ENCODE assay signal across 11 cellular contexts in the genomic region with DNA sequence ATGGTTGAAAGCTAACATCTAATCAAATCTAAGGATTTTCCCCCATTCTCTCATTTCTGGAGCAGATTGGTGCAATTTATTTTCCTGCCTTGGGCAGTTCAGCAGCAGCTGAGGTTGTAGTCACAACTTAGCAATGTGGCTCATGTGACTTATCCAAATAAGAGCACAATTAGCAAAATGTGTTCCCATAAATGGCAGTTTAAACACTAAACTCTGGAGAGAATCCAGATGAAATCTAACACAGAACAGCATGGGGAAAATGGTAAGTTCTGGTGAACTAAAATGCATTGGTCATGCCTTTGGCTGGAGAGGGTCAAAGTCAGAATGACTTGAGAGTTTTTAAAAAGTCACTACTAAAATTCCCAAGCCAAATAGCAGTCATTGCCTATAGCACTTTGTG.
DNase-seq lines count a peak whose midpoint lies in the region; ATAC-seq and TF ChIP-seq lines count a peak whose summit lies in the region.
"Had no signal": no experiment of that assay in that cellular context is flagged by ENCODE, and none has a peak within 500 bp of the region (broad histone marks: within the 10 kb centered on the region; RNA-seq: fewer than 3 reads in every experiment).

No MANE protein-coding gene starts in this region.

- H3K27me3 ChIP-seq in gastroesophageal sphincter (no peaks in the 10 kb centered on the region), stomach smooth muscle (ENCODE audit: control insufficient read depth in 1 of 2, insufficient read depth in 2 of 2, low read length in 2 of 2) (no peaks in the 10 kb centered on the region)

- H3K9ac ChIP-seq in stomach smooth muscle (ENCODE audit: low read length in 2 of 2), result no peak overlapping the region

- H3K4me3 ChIP-seq in gastroesophageal sphincter (no peak overlapping the region), stomach smooth muscle (ENCODE audit: low read length in 2 of 2) (no peak overlapping the region)

- H3K4me3 Mint-ChIP-seq in naive thymus-derived CD8-positive, alpha-beta T cell, result no peak overlapping the region
- H3K4me3 Mint-ChIP-seq: central memory CD8-positive, alpha-beta T cell had no signal

- H3K4me1 ChIP-seq in gastroesophageal sphincter (peaks cover 0 to 8% (median 0%) of the 10 kb centered on the region in 3 donors), stomach smooth muscle (ENCODE audit: control insufficient read depth, insufficient read depth, low read length) (no peaks in the 10 kb centered on the region)

- peaks cover 0 to 3% (median 0%) of the 10 kb centered on the region in 5 donors for H3K27me3 Mint-ChIP-seq in naive thymus-derived CD8-positive, alpha-beta T cell

- peak; percentile 65 for ATAC-seq in gastroesophageal sphincter
- no peak for ATAC-seq in HG03378 (IDR thresholded peaks at IDR 0.05; ENCODE audit: unreplicated experiment)
- no peak for ATAC-seq in naive thymus-derived CD8-positive, alpha-beta T cell

- H3K27ac Mint-ChIP-seq in naive thymus-derived CD8-positive, alpha-beta T cell, result no peak overlapping the region

- TF ChIP-seq EP300 in gastroesophageal sphincter (IDR thresholded peaks at IDR 0.05), result no peak

- peaks cover 0 to 10% (median 0%) of the 10 kb centered on the region in 9 donors for H3K9me3 Mint-ChIP-seq in naive thymus-derived CD8-positive, alpha-beta T cell
- H3K9me3 Mint-ChIP-seq: central memory CD8-positive, alpha-beta T cell had no signal

- TF ChIP-seq CTCF in gastroesophageal sphincter (IDR thresholded peaks at IDR 0.05), result no peak

- H3K36me3 ChIP-seq in gastroesophageal sphincter (no peaks in the 10 kb centered on the region), stomach smooth muscle (ENCODE audit: control insufficient read depth in 2 of 2, insufficient read depth in 2 of 2, low read length in 2 of 2) (no peaks in the 10 kb centered on the region)

- no peak for TF ChIP-seq POLR2A in gastroesophageal sphincter (IDR thresholded peaks at IDR 0.05)

- POLR2A ChIA-PET in naive thymus-derived CD8-positive, alpha-beta T cell (lab: Charles Lee), result interaction anchor here (0.5 kb wide), 1 partner anchor 231 kb away, joined by 3 read pairs; no protein-coding TSS in a partner anchor

- DNase-seq in HS-27A (ENCODE audit: low read depth) (peak; percentile 51), amniotic stem cell (lab: John Stamatoyannopoulos, UW) (peak; percentile 49)
- no peak for DNase-seq in naive thymus-derived CD8-positive, alpha-beta T cell
- no peak for DNase-seq in activated CD4-positive, CD25-positive, alpha-beta regulatory T cell (lab: John Stamatoyannopoulos, UW)
- DNase-seq: NCI-H1436, SHP77, small intestine had no signal

- no peaks in the 10 kb centered on the region for H3K4me1 Mint-ChIP-seq in naive thymus-derived CD8-positive, alpha-beta T cell
- H3K4me1 Mint-ChIP-seq: central memory CD8-positive, alpha-beta T cell had no signal

- no peaks in the 10 kb centered on the region for H3K36me3 Mint-ChIP-seq in naive thymus-derived CD8-positive, alpha-beta T cell

- H3K27ac ChIP-seq in gastroesophageal sphincter, result peak overlapping the region; percentile 45 to 74 (median 72)
- peak overlapping the region; percentile 56 for H3K27ac ChIP-seq in stomach smooth muscle (ENCODE audit: low read length)

- H3K9me3 ChIP-seq in gastroesophageal sphincter (peaks cover 0 to 2% (median 0%) of the 10 kb centered on the region in 3 donors), stomach smooth muscle (ENCODE audit: control insufficient read depth in 2 of 2, low read length in 2 of 2) (no peaks in the 10 kb centered on the region)

Comparison
In these comparisons a context has a peak if more than half of its experiments do, and no peak if none do; other contexts are left out.
1. DNase-seq: peak in HS-27A (single experiment) and amniotic stem cell (single experiment); none in naive thymus-derived CD8-positive, alpha-beta T cell (0 of 10) and activated CD4-positive, CD25-positive, alpha-beta regulatory T cell (0 of 4).